ENCODE assay signal across 8 cellular contexts in the genomic region with DNA sequence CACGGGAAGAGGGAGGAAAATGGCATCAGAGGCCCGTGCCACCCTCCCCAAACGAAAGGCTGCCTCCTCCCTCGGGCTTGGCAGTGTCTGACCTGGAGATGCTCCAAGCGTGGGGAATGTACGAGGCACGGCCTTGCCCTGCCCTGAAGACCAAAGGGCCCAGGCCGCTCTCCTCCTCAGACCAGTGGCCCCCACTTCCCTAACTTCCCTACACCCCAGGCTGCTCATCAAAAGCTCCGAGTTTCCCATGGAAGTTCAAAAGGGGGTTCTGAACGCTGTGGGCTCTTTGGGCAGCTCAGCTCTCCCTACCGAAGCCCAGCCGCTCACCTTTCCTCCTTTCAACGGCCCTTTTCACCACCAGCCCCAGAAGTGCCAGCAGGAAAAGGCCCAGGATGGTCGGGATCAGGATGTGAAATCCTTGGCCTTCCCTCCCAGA. TPM values are rescaled to one million over a fixed set of nuclear protein-coding genes. Genes with fewer than 3 reads are reported as not detected.
DNase-seq lines count a peak whose midpoint lies in the region; ATAC-seq and TF ChIP-seq lines count a peak whose summit lies in the region.

No MANE protein-coding gene starts in this region.

- no peaks in the 10 kb centered on the region for H3K9me3 Mint-ChIP-seq in nephron progenitor cell

- peaks cover 82% of the 10 kb centered on the region for H3K27me3 Mint-ChIP-seq in nephron progenitor cell (ENCODE audit: low read depth, poor library complexity)

- ATAC-seq in HG02852 (IDR thresholded peaks at IDR 0.05; ENCODE audit: unreplicated experiment) (no peak), GM21447 (IDR thresholded peaks at IDR 0.05; ENCODE audit: unreplicated experiment) (no peak)

- DNase-seq in BJ (ENCODE audit: low read depth), result no peak
- DNase-seq in NT2/D1 (ENCODE audit: low read depth, low spot score), result no peak
- no peak for DNase-seq in nephron progenitor cell
- no peak for DNase-seq in 8988T
- DNase-seq in NK-92 treated with Interleukin-12 subunit alpha and Interleukin-12 subunit beta, amount 100 ng/mL, for 24 hours (lab: John Stamatoyannopoulos, UW), result no peak

- no peak overlapping the region for H3K27ac Mint-ChIP-seq in nephron progenitor cell

- H3K36me3 Mint-ChIP-seq in nephron progenitor cell (ENCODE audit: low read depth), result no peaks in the 10 kb centered on the region

- H3K4me1 ChIP-seq in NT2/D1 (ENCODE audit: insufficient read depth, insufficient read length) (peaks cover 2% of the 10 kb centered on the region), esophagus (ENCODE audit: control insufficient read depth in 2 of 2, insufficient read depth in 2 of 2, low read length in 1 of 2) (peaks cover 6 to 10% of the 10 kb centered on the region in 2 donors)

- CTCF ChIA-PET in BJ (lab: Yijun Ruan, JAX), result interaction anchor here (0.9 to 6.1 kb wide), 24 partner anchors 10 to 297 kb away, joined by 3 to 64 read pairs (median 4); a partner anchor contains a TSS

- H3K4me3 ChIP-seq in BJ (ENCODE audit: low read depth, low read length) (peak overlapping the region; percentile 56), NT2/D1 (ENCODE audit: insufficient read length, low read depth) (peak overlapping the region; percentile 52), esophagus (ENCODE audit: low read depth in 1 of 2, low read length in 2 of 2) (peak overlapping the region; percentile 38 to 48)

- TF ChIP-seq CTCF in BJ (IDR thresholded peaks at IDR 0.05; ENCODE audit: insufficient read depth, low read depth, low read length) (no peak), nephron progenitor cell (IDR thresholded peaks at IDR 0.05) (no peak)

- POLR2A ChIA-PET in BJ (lab: Charles Lee), result no interaction called here

- H3K36me3 ChIP-seq in BJ (ENCODE audit: control insufficient read depth, insufficient read depth, low read length) (no peaks in the 10 kb centered on the region), NT2/D1 (ENCODE audit: insufficient read depth, insufficient read length, low read length) (no peaks in the 10 kb centered on the region), esophagus (ENCODE audit: control insufficient read depth in 2 of 2, insufficient read depth in 2 of 2, low read length in 1 of 2) (no peaks in the 10 kb centered on the region)

- H3K27me3 ChIP-seq in BJ (ENCODE audit: control insufficient read depth, insufficient read depth, low read length) (peaks cover 4% of the 10 kb centered on the region), NT2/D1 (ENCODE audit: insufficient read depth, insufficient read length) (peaks cover 46% of the 10 kb centered on the region), esophagus (ENCODE audit: control insufficient read depth in 1 of 2, insufficient read depth in 2 of 2, low read length in 2 of 2) (no peaks in the 10 kb centered on the region)

- H3K9ac ChIP-seq in NT2/D1 (ENCODE audit: insufficient read length, low read depth), result peak overlapping the region; percentile 62

- H3K9me3 ChIP-seq in NT2/D1 (ENCODE audit: insufficient read depth, low read length) (no peaks in the 10 kb centered on the region), esophagus (ENCODE audit: control insufficient read depth in 2 of 2, insufficient read depth in 1 of 2, low read depth in 1 of 2, low read length in 1 of 2) (peaks cover 0 to under 1% of the 10 kb centered on the region in 2 donors)

- H3K4me3 Mint-ChIP-seq in nephron progenitor cell, result peak overlapping the region; percentile 71

- H3K27ac ChIP-seq in esophagus (ENCODE audit: low read depth in 2 of 2, low read length in 1 of 2), result peak overlapping the region; percentile 70 to 75

- H3K4me1 Mint-ChIP-seq in nephron progenitor cell, result peaks cover 13% of the 10 kb centered on the region

- 24 to 27% methylated on average over 14 of the region's 14 CpGs for WGBS in esophagus, 2 donors

RNA-seq across cellular contexts. Expression of a gene that starts 11.8 kb away (rescaled TPM):
- polyA plus RNA-seq in BJ (2011; rRNA removed) (0.56 and 1.4 TPM in 2 replicates), esophagus (1 to 10 TPM in 1 of 2 donors, under 1 TPM in 1; 0.90 to 2.5 TPM)
- 0.41 and 1.8 TPM in 2 replicates for polyA minus RNA-seq in BJ (2011; rRNA and poly(A)+ RNA removed)

RNA-seq across cellular contexts. Expression of a gene that starts 12.7 kb away (rescaled TPM):
- 0.10 and 0.25 TPM in 2 replicates for polyA plus RNA-seq in BJ (2011; rRNA removed)
- 0.14 TPM in 1 of 2 replicates, not detected in the other for polyA minus RNA-seq in BJ (2011; rRNA and poly(A)+ RNA removed)
- polyA plus RNA-seq in esophagus, result not detected

RNA-seq across cellular contexts. Expression of a gene that starts 36.4 kb away (rescaled TPM):
- not detected in 2 replicates for polyA plus RNA-seq in BJ (2011; rRNA removed)
- polyA minus RNA-seq in BJ (2011; rRNA and poly(A)+ RNA removed), result not detected in 2 replicates
- 1 to 10 TPM in 1 of 2 donors, under 1 TPM in 1; 0.24 to 1.2 TPM for polyA plus RNA-seq in esophagus

RNA-seq across cellular contexts. Expression of a gene that starts 44.5 kb away (rescaled TPM):
- not detected in 2 replicates for polyA plus RNA-seq in BJ (2011; rRNA removed)
- not detected in 2 replicates for polyA minus RNA-seq in BJ (2011; rRNA and poly(A)+ RNA removed)
- under 1 TPM in 1 of 2 donors, not detected in 1; 0.05 TPM for polyA plus RNA-seq in esophagus
